10 cellular contexts compared by ENCODE assay signal in genomic region chr1:87084247-87084836, GRCh38.
DNase-seq lines count a peak whose midpoint lies in the region; ATAC-seq, FAIRE-seq and TF ChIP-seq lines count a peak whose summit lies in the region.
"Had no signal": no experiment of that assay in that cellular context is flagged by ENCODE, and none has a peak within 500 bp of the region (broad histone marks: within the 10 kb centered on the region; RNA-seq: fewer than 3 reads in every experiment).

No MANE protein-coding gene starts in this region.

- H3K27ac Mint-ChIP-seq in stimulated activated naive B cell treated with anti-CD40 and anti-IgM and Interleukin-4, amounts not matched to agents 10 μg/mL and 1 μg/mL and 100 μg/mL, for 72 hours = no peak overlapping the region
- no peak overlapping the region for H3K27ac Mint-ChIP-seq in activated T-cell treated with anti-CD3 and anti-CD28 coated beads, Interleukin-2, amount 50 U/mL, for 24 hours

- no peak overlapping the region for H3K4me3 ChIP-seq in GM12865 (ENCODE audit: low read depth, low read length)
- H3K4me3 ChIP-seq: SJCRH30 had no signal

- no peak overlapping the region for H3K4me3 Mint-ChIP-seq in stimulated activated naive B cell treated with anti-CD40 and anti-IgM and Interleukin-4, amounts not matched to agents 10 μg/mL and 1 μg/mL and 100 μg/mL, for 72 hours
- no peak overlapping the region for H3K4me3 Mint-ChIP-seq in activated T-cell treated with anti-CD3 and anti-CD28 coated beads, Interleukin-2, amount 50 U/mL, for 24 hours
- H3K4me3 Mint-ChIP-seq: naive thymus-derived CD8-positive, alpha-beta T cell had no signal

- DNase-seq in GM12865 (ENCODE audit: low read depth) (peak; percentile 38), LoVo (ENCODE audit: low spot score) (peak; percentile 50), SKM-1 treated with dmso at 0.1 percent for 144 hours (lab: John Stamatoyannopoulos, UW; ENCODE audit: unreplicated experiment) (peak; percentile 42), frontal cortex (ENCODE audit: low spot score in 2 of 2) (no peak), activated gamma-delta T cell (lab: John Stamatoyannopoulos, UW) (no peak)
- DNase-seq in stimulated activated naive B cell treated with anti-CD40 and anti-IgM and Interleukin-4, amounts not matched to agents 10 μg/mL and 1 μg/mL and 100 μg/mL, for 72 hours = no peak
- no peak for DNase-seq in activated T-cell treated with anti-CD3 and anti-CD28 coated beads, Interleukin-2, amount 50 U/mL, for 24 hours

- peaks cover 11 to 22% of the 10 kb centered on the region in 2 donors for H3K4me1 Mint-ChIP-seq in stimulated activated naive B cell treated with anti-CD40 and anti-IgM and Interleukin-4, amounts not matched to agents 10 μg/mL and 1 μg/mL and 100 μg/mL, for 72 hours
- H3K4me1 Mint-ChIP-seq in activated T-cell treated with anti-CD3 and anti-CD28 coated beads, Interleukin-2, amount 50 U/mL, for 24 hours (ENCODE audit: low read depth) = peaks cover 12% of the 10 kb centered on the region

- H3K27me3 Mint-ChIP-seq in stimulated activated naive B cell treated with anti-CD40 and anti-IgM and Interleukin-4, amounts not matched to agents 10 μg/mL and 1 μg/mL and 100 μg/mL, for 72 hours = no peaks in the 10 kb centered on the region
- no peaks in the 10 kb centered on the region for H3K27me3 Mint-ChIP-seq in activated T-cell treated with anti-CD3 and anti-CD28 coated beads, Interleukin-2, amount 50 U/mL, for 24 hours
- H3K27me3 Mint-ChIP-seq: naive thymus-derived CD8-positive, alpha-beta T cell had no signal

- TF ChIP-seq CTCF in GM12865 (IDR thresholded peaks at IDR 0.05; ENCODE audit: insufficient read depth, low read depth, low read length, missing control alignments) = peak; percentile 21

- peaks cover 6 to 12% of the 10 kb centered on the region in 2 donors for H3K36me3 Mint-ChIP-seq in stimulated activated naive B cell treated with anti-CD40 and anti-IgM and Interleukin-4, amounts not matched to agents 10 μg/mL and 1 μg/mL and 100 μg/mL, for 72 hours
- peaks cover 8% of the 10 kb centered on the region for H3K36me3 Mint-ChIP-seq in activated T-cell treated with anti-CD3 and anti-CD28 coated beads, Interleukin-2, amount 50 U/mL, for 24 hours (ENCODE audit: low read depth)

- ATAC-seq in stimulated activated naive B cell treated with anti-CD40 and anti-IgM and Interleukin-4, amounts not matched to agents 10 μg/mL and 1 μg/mL and 100 μg/mL, for 72 hours (replicated peaks) = peak; percentile 48 to 54
- ATAC-seq in HG03521 (IDR thresholded peaks at IDR 0.05; ENCODE audit: unreplicated experiment) = no peak

- no peaks in the 10 kb centered on the region for H3K9me3 Mint-ChIP-seq in stimulated activated naive B cell treated with anti-CD40 and anti-IgM and Interleukin-4, amounts not matched to agents 10 μg/mL and 1 μg/mL and 100 μg/mL, for 72 hours
- no peaks in the 10 kb centered on the region for H3K9me3 Mint-ChIP-seq in activated T-cell treated with anti-CD3 and anti-CD28 coated beads, Interleukin-2, amount 50 U/mL, for 24 hours
- H3K9me3 Mint-ChIP-seq: naive thymus-derived CD8-positive, alpha-beta T cell had no signal

- FAIRE-seq in frontal cortex (lab: Jason Lieb, UNC) = peak; percentile 89

Comparison
In these comparisons a context has a peak if more than half of its experiments do, and no peak if none do; other contexts are left out.
1. DNase-seq: peak in GM12865 (single experiment), LoVo (single experiment) and SKM-1 treated with dmso at 0.1 percent for 144 hours (single experiment); none in frontal cortex (0 of 2), stimulated activated naive B cell treated with anti-CD40 and anti-IgM and Interleukin-4, amounts not matched to agents 10 μg/mL and 1 μg/mL and 100 μg/mL, for 72 hours (single experiment), activated T-cell treated with anti-CD3 and anti-CD28 coated beads, Interleukin-2, amount 50 U/mL, for 24 hours (single experiment) and activated gamma-delta T cell (single experiment).